ENCODE assay signal across 25 cellular contexts in the genomic region with DNA sequence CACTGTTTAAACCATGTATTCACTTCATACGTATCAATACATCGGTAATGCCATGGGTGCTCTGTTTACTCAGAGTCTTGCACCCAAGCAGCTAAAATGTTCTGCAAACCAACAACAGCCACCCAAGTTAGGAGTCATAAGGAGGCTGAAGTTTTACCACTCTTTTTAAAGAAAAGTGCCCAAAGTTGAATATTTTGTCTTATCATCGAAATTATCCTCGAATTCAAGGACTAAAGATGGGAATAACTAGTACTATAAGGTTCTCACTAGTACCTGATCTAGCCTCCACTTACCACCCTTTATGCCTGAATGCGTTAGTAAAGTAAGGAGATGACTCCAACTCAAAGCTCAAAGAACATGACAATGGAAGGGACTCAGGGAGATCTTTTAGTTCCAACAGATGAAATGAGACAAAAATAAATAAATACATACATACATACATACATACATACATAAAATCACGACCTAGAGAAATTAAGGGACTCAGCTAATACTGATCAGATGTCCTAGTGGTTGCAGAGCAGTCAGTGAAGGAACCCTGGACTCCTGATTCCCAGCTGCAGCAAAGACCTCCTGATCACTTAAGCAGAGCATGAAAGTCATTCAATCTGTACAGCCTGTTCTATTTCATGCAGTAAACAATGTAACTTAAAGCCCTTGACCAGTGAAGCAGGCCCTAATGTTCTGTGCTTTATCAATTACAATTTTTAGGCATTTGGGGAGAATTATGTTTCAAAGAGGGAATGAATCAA.
"Had no signal": no experiment of that assay in that cellular context is flagged by ENCODE, and none has a peak within 500 bp of the region (broad histone marks: within the 10 kb centered on the region; RNA-seq: fewer than 3 reads in every experiment).

No MANE protein-coding gene starts in this region.

- H3K27ac ChIP-seq: coronary artery, esophagus squamous epithelium, neural progenitor cell, prostate gland, thoracic aorta, tibial nerve, upper lobe of left lung had no signal

- H3K9ac ChIP-seq: neural progenitor cell had no signal

- DNase-seq: effector memory CD8-positive, alpha-beta T cell; erythroblast; esophagus squamous epithelium; foreskin melanocyte; hypothalamus; immature natural killer cell; islet precursor cell; kidney glomerular epithelial cell; left colon; mesenchymal stem cell; mucosa of descending colon; naive B cell; right cardiac atrium; small intestine; stimulated activated CD4-positive, alpha-beta T cell treated with anti-CD3 and anti-CD28 coated beads, Interleukin-15, amount 100 ng/mL, for 24 hours; stimulated activated CD4-positive, alpha-beta T cell treated with anti-CD3 and anti-CD28 coated beads, Interleukin-2, amount 100 ng/mL, for 48 hours; stimulated activated naive B cell treated with anti-CD40 and anti-IgM and Interleukin-4, amounts not matched to agents 10 μg/mL and 1 μg/mL and 100 μg/mL, for 72 hours; upper lobe of left lung had no signal

- H2AFZ ChIP-seq: neural progenitor cell had no signal

- H3K9me3 ChIP-seq: esophagus squamous epithelium, mucosa of descending colon, prostate gland, thoracic aorta, tibial nerve, upper lobe of left lung had no signal

- H3K27me3 ChIP-seq: esophagus squamous epithelium, neural progenitor cell, tibial nerve, upper lobe of left lung had no signal

- H3K36me3 ChIP-seq: prostate gland had no signal

- ATAC-seq: effector memory CD8-positive, alpha-beta T cell; left colon; mucosa of descending colon; natural killer cell treated with Interleukin-12 subunit alpha and Interleukin-12 subunit beta and Interleukin-15 and Interleukin-18, amount 100 ng/mL, for 72 hours; right cardiac atrium; stimulated activated naive B cell treated with anti-CD40 and anti-IgM and Interleukin-4, amounts not matched to agents 10 μg/mL and 1 μg/mL and 100 μg/mL, for 72 hours had no signal

- H3K4me1 ChIP-seq: neural progenitor cell had no signal

- H3K4me3 ChIP-seq: coronary artery, esophagus squamous epithelium, lung, mucosa of descending colon, neural progenitor cell, prostate gland, thoracic aorta, tibial nerve, upper lobe of left lung had no signal

- H3K4me2 ChIP-seq: neural progenitor cell had no signal
